In genomic region chr6:3252369-3252768, GRCh38 we compare ENCODE assay signal across 1 cellular context.
TF ChIP-seq lines count a peak whose summit lies in the region.

No MANE protein-coding gene starts in this region.

TF ChIP-seq in HepG2, 621 proteins besides CTCF, POLR2A, EP300 and RAD21 (continued from another document):
- TF ChIP-seq ZNF430 (CRISPR knock-in tag; IDR thresholded peaks at IDR 0.05), result no peak
- TF ChIP-seq ZNF556 (CRISPR knock-in tag; IDR thresholded peaks at IDR 0.05; ENCODE audit: borderline replicate concordance), result no peak
- no peak for TF ChIP-seq U2AF1 (optimal IDR thresholded peaks at IDR 0.05; ENCODE audit: low read depth, low read length)
- TF ChIP-seq KAT8 (CRISPR knock-in tag; IDR thresholded peaks at IDR 0.05), result no peak; the same call in 1 of the 2 replicates
- peak; percentile 19; the same call in 1 of the 2 replicates for TF ChIP-seq TFAP4 (IDR thresholded peaks at IDR 0.05; ENCODE audit: borderline replicate concordance, low read depth)
- no peak for TF ChIP-seq EEA1 (CRISPR knock-in tag; IDR thresholded peaks at IDR 0.05; ENCODE audit: borderline replicate concordance)
- TF ChIP-seq SMARCE1 (IDR thresholded peaks at IDR 0.05; ENCODE audit: borderline replicate concordance), result no peak
- TF ChIP-seq ZNF329 (CRISPR knock-in tag; IDR thresholded peaks at IDR 0.05; ENCODE audit: low read depth), result no peak
- TF ChIP-seq UBTF (CRISPR knock-in tag; IDR thresholded peaks at IDR 0.05), result no peak
- no peak for TF ChIP-seq ZBTB21 (CRISPR knock-in tag; IDR thresholded peaks at IDR 0.05)
- 0 out of 2 replicates have a peak, but pooled peaks have one; percentile 11 for TF ChIP-seq ARID4A (CRISPR knock-in tag; IDR thresholded peaks at IDR 0.05; ENCODE audit: borderline replicate concordance)
- no peak for TF ChIP-seq ZBTB38 (CRISPR knock-in tag; IDR thresholded peaks at IDR 0.05)
- TF ChIP-seq ZNF7 (CRISPR knock-in tag; IDR thresholded peaks at IDR 0.05), result no peak
- no peak for TF ChIP-seq ZNF468 (CRISPR knock-in tag; IDR thresholded peaks at IDR 0.05)
- TF ChIP-seq STAG1 (CRISPR knock-in tag; IDR thresholded peaks at IDR 0.05), result no peak
- no peak for TF ChIP-seq TCF12 (IDR thresholded peaks at IDR 0.05)
- no peak for TF ChIP-seq TCF12 (CRISPR knock-in tag; IDR thresholded peaks at IDR 0.05)
- no peak for TF ChIP-seq ZNF572 (CRISPR knock-in tag; IDR thresholded peaks at IDR 0.05)
- TF ChIP-seq RNF2 (conservative IDR thresholded peaks at IDR 0.05; ENCODE audit: low read depth), result no peak
- no peak for TF ChIP-seq RFX3 (CRISPR knock-in tag; IDR thresholded peaks at IDR 0.05)
- no peak for TF ChIP-seq ZNF276 (CRISPR knock-in tag; IDR thresholded peaks at IDR 0.05; ENCODE audit: low read depth)
- TF ChIP-seq ZBTB2 (CRISPR knock-in tag; IDR thresholded peaks at IDR 0.05; ENCODE audit: low read depth), result no peak
- no peak for TF ChIP-seq ZNF275 (CRISPR knock-in tag; IDR thresholded peaks at IDR 0.05; ENCODE audit: borderline replicate concordance)
- no peak for TF ChIP-seq MTF2 (CRISPR knock-in tag; IDR thresholded peaks at IDR 0.05; ENCODE audit: borderline replicate concordance)
- no peak for TF ChIP-seq EHMT2 (IDR thresholded peaks at IDR 0.05; ENCODE audit: borderline replicate concordance, low read depth, low read length)
- TF ChIP-seq ZBTB25 (CRISPR knock-in tag; IDR thresholded peaks at IDR 0.05), result no peak
- TF ChIP-seq DMTF1 (CRISPR knock-in tag; IDR thresholded peaks at IDR 0.05), result no peak
- TF ChIP-seq ARID3A (IDR thresholded peaks at IDR 0.05; ENCODE audit: low read depth, low read length), result no peak
